In the genomic region with DNA sequence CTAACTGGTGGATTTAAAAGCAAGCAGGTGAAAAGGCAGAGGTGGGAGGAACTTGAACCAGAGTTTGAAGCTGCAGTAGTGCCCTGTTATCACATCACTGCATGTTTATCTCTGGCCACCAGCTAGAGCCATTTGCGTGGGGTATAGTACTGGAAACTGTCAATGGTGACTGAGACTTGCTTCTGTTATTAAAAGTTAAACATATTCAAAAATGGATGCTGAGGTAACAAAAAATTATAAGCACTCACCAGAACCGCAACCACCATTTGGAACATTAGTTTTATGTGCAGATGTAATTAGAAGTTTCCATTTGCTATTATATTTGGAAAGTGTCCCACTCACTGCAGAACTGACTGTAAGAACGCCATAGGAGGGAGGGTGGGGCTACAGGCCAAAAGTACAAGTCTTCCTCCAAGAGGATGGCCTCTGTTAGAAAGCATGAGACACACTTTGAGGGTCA, we compare ENCODE assay signal across 1 cellular context.
TF ChIP-seq lines count a peak whose summit lies in the region.

No MANE protein-coding gene starts in this region.

TF ChIP-seq in K562, 482 proteins besides CTCF, POLR2A, EP300 and RAD21 (continued from another document and continues in another):
- TF ChIP-seq, protein P1, sequence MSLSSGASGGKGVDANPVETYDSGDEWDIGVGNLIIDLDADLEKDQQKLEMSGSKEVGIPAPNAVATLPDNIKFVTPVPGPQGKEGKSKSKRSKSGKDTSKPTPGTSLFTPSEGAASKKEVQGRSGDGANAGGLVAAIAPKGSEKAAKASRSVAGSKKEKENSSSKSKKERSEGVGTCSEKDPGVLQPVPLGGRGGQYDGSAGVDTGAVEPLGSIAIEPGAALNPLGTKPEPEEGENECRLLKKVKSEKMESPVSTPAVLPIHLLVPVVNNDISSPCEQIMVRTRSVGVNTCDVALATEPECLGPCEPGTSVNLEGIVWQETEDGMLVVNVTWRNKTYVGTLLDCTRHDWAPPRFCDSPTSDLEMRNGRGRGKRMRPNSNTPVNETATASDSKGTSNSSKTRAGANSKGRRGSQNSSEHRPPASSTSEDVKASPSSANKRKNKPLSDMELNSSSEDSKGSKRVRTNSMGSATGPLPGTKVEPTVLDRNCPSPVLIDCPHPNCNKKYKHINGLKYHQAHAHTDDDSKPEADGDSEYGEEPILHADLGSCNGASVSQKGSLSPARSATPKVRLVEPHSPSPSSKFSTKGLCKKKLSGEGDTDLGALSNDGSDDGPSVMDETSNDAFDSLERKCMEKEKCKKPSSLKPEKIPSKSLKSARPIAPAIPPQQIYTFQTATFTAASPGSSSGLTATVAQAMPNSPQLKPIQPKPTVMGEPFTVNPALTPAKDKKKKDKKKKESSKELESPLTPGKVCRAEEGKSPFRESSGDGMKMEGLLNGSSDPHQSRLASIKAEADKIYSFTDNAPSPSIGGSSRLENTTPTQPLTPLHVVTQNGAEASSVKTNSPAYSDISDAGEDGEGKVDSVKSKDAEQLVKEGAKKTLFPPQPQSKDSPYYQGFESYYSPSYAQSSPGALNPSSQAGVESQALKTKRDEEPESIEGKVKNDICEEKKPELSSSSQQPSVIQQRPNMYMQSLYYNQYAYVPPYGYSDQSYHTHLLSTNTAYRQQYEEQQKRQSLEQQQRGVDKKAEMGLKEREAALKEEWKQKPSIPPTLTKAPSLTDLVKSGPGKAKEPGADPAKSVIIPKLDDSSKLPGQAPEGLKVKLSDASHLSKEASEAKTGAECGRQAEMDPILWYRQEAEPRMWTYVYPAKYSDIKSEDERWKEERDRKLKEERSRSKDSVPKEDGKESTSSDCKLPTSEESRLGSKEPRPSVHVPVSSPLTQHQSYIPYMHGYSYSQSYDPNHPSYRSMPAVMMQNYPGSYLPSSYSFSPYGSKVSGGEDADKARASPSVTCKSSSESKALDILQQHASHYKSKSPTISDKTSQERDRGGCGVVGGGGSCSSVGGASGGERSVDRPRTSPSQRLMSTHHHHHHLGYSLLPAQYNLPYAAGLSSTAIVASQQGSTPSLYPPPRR (CRISPR knock-in tag; IDR thresholded peaks at IDR 0.05; ENCODE audit: borderline replicate concordance), result no peak
- TF ChIP-seq XRCC4 (IDR thresholded peaks at IDR 0.05; ENCODE audit: extremely low read depth, insufficient read depth, insufficient read length), result no peak
- TF ChIP-seq, protein P2, sequence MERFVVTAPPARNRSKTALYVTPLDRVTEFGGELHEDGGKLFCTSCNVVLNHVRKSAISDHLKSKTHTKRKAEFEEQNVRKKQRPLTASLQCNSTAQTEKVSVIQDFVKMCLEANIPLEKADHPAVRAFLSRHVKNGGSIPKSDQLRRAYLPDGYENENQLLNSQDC (CRISPR knock-in tag; IDR thresholded peaks at IDR 0.05), result no peak
- TF ChIP-seq MCM7 (IDR thresholded peaks at IDR 0.05), result no peak
- TF ChIP-seq ZNF253 (CRISPR knock-in tag; conservative IDR thresholded peaks at IDR 0.05), result no peak
- TF ChIP-seq, protein P3, sequence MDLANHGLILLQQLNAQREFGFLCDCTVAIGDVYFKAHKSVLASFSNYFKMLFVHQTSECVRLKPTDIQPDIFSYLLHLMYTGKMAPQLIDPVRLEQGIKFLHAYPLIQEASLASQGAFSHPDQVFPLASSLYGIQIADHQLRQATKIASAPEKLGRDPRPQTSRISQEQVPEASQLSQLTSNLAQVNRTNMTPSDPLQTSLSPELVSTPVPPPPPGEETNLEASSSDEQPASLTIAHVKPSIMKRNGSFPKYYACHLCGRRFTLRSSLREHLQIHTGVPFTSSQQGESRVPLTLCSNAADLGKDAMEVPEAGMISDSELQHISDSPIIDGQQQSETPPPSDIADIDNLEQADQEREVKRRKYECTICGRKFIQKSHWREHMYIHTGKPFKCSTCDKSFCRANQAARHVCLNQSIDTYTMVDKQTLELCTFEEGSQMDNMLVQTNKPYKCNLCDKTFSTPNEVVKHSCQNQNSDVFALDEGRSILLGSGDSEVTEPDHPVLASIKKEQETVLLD (IDR thresholded peaks at IDR 0.05), result no peak
- TF ChIP-seq RBM22 (IDR thresholded peaks at IDR 0.05; ENCODE audit: low read depth, low read length, poor library complexity, severe bottlenecking), result no peak
- TF ChIP-seq, protein P4, sequence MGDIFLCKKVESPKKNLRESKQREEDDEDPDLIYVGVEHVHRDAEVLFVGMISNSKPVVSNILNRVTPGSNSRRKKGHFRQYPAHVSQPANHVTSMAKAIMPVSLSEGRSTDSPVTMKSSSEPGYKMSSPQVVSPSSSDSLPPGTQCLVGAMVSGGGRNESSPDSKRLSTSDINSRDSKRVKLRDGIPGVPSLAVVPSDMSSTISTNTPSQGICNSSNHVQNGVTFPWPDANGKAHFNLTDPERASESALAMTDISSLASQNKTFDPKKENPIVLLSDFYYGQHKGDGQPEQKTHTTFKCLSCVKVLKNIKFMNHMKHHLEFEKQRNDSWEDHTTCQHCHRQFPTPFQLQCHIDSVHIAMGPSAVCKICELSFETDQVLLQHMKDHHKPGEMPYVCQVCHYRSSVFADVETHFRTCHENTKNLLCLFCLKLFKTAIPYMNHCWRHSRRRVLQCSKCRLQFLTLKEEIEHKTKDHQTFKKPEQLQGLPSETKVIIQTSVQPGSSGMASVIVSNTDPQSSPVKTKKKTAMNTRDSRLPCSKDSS (IDR thresholded peaks at IDR 0.05; ENCODE audit: low read depth, partially characterized antibody), result no peak
- TF ChIP-seq, protein P5, sequence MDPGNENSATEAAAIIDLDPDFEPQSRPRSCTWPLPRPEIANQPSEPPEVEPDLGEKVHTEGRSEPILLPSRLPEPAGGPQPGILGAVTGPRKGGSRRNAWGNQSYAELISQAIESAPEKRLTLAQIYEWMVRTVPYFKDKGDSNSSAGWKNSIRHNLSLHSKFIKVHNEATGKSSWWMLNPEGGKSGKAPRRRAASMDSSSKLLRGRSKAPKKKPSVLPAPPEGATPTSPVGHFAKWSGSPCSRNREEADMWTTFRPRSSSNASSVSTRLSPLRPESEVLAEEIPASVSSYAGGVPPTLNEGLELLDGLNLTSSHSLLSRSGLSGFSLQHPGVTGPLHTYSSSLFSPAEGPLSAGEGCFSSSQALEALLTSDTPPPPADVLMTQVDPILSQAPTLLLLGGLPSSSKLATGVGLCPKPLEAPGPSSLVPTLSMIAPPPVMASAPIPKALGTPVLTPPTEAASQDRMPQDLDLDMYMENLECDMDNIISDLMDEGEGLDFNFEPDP (CRISPR knock-in tag; IDR thresholded peaks at IDR 0.05), result no peak
- no peak for TF ChIP-seq SRSF9 (IDR thresholded peaks at IDR 0.05; ENCODE audit: borderline replicate concordance, low read depth, low read length)
- TF ChIP-seq CHCHD3 (CRISPR knock-in tag; IDR thresholded peaks at IDR 0.05), result no peak
- TF ChIP-seq, protein P6, sequence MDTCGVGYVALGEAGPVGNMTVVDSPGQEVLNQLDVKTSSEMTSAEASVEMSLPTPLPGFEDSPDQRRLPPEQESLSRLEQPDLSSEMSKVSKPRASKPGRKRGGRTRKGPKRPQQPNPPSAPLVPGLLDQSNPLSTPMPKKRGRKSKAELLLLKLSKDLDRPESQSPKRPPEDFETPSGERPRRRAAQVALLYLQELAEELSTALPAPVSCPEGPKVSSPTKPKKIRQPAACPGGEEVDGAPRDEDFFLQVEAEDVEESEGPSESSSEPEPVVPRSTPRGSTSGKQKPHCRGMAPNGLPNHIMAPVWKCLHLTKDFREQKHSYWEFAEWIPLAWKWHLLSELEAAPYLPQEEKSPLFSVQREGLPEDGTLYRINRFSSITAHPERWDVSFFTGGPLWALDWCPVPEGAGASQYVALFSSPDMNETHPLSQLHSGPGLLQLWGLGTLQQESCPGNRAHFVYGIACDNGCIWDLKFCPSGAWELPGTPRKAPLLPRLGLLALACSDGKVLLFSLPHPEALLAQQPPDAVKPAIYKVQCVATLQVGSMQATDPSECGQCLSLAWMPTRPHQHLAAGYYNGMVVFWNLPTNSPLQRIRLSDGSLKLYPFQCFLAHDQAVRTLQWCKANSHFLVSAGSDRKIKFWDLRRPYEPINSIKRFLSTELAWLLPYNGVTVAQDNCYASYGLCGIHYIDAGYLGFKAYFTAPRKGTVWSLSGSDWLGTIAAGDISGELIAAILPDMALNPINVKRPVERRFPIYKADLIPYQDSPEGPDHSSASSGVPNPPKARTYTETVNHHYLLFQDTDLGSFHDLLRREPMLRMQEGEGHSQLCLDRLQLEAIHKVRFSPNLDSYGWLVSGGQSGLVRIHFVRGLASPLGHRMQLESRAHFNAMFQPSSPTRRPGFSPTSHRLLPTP (IDR thresholded peaks at IDR 0.05; ENCODE audit: borderline replicate concordance, extremely low read depth, insufficient read length), result no peak
- no peak for TF ChIP-seq CHD2 (IDR thresholded peaks at IDR 0.05; ENCODE audit: low read depth, low read length)
- TF ChIP-seq, protein P7, sequence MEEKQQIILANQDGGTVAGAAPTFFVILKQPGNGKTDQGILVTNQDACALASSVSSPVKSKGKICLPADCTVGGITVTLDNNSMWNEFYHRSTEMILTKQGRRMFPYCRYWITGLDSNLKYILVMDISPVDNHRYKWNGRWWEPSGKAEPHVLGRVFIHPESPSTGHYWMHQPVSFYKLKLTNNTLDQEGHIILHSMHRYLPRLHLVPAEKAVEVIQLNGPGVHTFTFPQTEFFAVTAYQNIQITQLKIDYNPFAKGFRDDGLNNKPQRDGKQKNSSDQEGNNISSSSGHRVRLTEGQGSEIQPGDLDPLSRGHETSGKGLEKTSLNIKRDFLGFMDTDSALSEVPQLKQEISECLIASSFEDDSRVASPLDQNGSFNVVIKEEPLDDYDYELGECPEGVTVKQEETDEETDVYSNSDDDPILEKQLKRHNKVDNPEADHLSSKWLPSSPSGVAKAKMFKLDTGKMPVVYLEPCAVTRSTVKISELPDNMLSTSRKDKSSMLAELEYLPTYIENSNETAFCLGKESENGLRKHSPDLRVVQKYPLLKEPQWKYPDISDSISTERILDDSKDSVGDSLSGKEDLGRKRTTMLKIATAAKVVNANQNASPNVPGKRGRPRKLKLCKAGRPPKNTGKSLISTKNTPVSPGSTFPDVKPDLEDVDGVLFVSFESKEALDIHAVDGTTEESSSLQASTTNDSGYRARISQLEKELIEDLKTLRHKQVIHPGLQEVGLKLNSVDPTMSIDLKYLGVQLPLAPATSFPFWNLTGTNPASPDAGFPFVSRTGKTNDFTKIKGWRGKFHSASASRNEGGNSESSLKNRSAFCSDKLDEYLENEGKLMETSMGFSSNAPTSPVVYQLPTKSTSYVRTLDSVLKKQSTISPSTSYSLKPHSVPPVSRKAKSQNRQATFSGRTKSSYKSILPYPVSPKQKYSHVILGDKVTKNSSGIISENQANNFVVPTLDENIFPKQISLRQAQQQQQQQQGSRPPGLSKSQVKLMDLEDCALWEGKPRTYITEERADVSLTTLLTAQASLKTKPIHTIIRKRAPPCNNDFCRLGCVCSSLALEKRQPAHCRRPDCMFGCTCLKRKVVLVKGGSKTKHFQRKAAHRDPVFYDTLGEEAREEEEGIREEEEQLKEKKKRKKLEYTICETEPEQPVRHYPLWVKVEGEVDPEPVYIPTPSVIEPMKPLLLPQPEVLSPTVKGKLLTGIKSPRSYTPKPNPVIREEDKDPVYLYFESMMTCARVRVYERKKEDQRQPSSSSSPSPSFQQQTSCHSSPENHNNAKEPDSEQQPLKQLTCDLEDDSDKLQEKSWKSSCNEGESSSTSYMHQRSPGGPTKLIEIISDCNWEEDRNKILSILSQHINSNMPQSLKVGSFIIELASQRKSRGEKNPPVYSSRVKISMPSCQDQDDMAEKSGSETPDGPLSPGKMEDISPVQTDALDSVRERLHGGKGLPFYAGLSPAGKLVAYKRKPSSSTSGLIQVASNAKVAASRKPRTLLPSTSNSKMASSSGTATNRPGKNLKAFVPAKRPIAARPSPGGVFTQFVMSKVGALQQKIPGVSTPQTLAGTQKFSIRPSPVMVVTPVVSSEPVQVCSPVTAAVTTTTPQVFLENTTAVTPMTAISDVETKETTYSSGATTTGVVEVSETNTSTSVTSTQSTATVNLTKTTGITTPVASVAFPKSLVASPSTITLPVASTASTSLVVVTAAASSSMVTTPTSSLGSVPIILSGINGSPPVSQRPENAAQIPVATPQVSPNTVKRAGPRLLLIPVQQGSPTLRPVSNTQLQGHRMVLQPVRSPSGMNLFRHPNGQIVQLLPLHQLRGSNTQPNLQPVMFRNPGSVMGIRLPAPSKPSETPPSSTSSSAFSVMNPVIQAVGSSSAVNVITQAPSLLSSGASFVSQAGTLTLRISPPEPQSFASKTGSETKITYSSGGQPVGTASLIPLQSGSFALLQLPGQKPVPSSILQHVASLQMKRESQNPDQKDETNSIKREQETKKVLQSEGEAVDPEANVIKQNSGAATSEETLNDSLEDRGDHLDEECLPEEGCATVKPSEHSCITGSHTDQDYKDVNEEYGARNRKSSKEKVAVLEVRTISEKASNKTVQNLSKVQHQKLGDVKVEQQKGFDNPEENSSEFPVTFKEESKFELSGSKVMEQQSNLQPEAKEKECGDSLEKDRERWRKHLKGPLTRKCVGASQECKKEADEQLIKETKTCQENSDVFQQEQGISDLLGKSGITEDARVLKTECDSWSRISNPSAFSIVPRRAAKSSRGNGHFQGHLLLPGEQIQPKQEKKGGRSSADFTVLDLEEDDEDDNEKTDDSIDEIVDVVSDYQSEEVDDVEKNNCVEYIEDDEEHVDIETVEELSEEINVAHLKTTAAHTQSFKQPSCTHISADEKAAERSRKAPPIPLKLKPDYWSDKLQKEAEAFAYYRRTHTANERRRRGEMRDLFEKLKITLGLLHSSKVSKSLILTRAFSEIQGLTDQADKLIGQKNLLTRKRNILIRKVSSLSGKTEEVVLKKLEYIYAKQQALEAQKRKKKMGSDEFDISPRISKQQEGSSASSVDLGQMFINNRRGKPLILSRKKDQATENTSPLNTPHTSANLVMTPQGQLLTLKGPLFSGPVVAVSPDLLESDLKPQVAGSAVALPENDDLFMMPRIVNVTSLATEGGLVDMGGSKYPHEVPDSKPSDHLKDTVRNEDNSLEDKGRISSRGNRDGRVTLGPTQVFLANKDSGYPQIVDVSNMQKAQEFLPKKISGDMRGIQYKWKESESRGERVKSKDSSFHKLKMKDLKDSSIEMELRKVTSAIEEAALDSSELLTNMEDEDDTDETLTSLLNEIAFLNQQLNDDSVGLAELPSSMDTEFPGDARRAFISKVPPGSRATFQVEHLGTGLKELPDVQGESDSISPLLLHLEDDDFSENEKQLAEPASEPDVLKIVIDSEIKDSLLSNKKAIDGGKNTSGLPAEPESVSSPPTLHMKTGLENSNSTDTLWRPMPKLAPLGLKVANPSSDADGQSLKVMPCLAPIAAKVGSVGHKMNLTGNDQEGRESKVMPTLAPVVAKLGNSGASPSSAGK (IDR thresholded peaks at IDR 0.05), result peak; percentile 37; the same call in 1 of the 2 replicates
- peak; percentile 95 for TF ChIP-seq SMARCA4 (IDR thresholded peaks at IDR 0.05)
- TF ChIP-seq ZNF384 (IDR thresholded peaks at IDR 0.05; ENCODE audit: low read depth, low read length), result no peak
- no peak for TF ChIP-seq DDX20 (tag; IDR thresholded peaks at IDR 0.05; ENCODE audit: low read depth)
- TF ChIP-seq MCM3 (IDR thresholded peaks at IDR 0.05), result no peak
- TF ChIP-seq ZNF316 (IDR thresholded peaks at IDR 0.05), result peak; percentile 84
- TF ChIP-seq SP2 (IDR thresholded peaks at IDR 0.05; ENCODE audit: extremely low read depth, low read depth, low read length, poor library complexity, severe bottlenecking), result no peak
- peak; percentile 69 for TF ChIP-seq HMGN3 (IDR thresholded peaks at IDR 0.05; ENCODE audit: borderline replicate concordance, extremely low read depth, insufficient read length, low read depth, low read length)
- no peak for TF ChIP-seq ZNF224 (CRISPR knock-in tag; IDR thresholded peaks at IDR 0.05)
- no peak for TF ChIP-seq HNRNPH1 (optimal IDR thresholded peaks at IDR 0.05; ENCODE audit: low read depth, low read length)
- no peak for TF ChIP-seq ZNF785 (CRISPR knock-in tag; IDR thresholded peaks at IDR 0.05)
- no peak for TF ChIP-seq RBBP5 (IDR thresholded peaks at IDR 0.05; ENCODE audit: borderline replicate concordance, insufficient read depth, low read length, poor library complexity, severe bottlenecking)
